32 cellular contexts compared by ENCODE assay signal in the genomic region with DNA sequence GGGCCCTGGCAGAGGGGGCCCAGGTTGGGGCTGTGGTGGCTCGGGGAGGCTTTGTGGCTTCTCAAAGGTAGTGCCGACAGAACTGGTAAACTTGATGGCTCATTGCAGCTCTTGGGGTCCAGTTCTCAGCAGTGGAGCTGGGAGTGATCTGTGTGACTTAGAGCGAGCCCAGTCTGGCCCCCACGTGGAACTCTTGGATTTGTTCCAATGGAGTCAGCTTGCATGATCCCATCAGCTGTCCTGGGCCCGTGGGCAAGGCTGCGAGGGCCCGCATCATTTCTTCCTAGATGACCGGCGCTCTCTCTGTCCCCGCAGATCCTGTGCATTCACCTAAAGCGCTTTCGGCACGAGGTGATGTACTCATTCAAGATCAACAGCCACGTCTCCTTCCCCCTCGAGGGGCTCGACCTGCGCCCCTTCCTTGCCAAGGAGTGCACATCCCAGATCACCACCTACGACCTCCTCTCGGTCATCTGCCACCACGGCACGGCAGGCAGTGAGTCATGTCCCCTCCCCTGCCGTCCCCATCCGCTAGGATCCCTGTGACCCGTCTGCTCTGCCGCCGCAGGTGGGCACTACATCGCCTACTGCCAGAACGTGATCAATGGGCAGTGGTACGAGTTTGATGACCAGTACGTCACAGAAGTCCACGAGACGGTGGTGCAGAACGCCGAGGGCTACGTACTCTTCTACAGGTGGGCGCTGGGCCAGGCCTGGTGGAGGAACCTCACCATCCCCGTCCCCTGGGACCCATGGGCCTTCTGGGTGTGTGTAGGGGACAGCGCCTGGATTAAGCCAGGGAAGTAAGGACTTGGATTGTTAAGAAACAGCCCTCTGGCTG. TPM values are rescaled to one million over a fixed set of nuclear protein-coding genes. Genes with fewer than 3 reads are reported as not detected.
DNase-seq lines count a peak whose midpoint lies in the region; ATAC-seq, FAIRE-seq and TF ChIP-seq lines count a peak whose summit lies in the region.
"Had no signal": no experiment of that assay in that cellular context is flagged by ENCODE, and none has a peak within 500 bp of the region (broad histone marks: within the 10 kb centered on the region; RNA-seq: fewer than 3 reads in every experiment).

No MANE protein-coding gene starts in this region.

- peak overlapping the region; percentile 82 for H4K8ac ChIP-seq in neuronal stem cell (ENCODE audit: low read depth, low read length)

- no peak overlapping the region for H4K91ac ChIP-seq in neuronal stem cell (ENCODE audit: low read depth, low read length, poor library complexity)

- H3K23ac ChIP-seq in neuronal stem cell (ENCODE audit: low read depth, low read length, poor library complexity), result no peak overlapping the region

- H3K27me3 ChIP-seq in CD8-positive, alpha-beta T cell (ENCODE audit: insufficient read depth, low read length), result no peaks in the 10 kb centered on the region
- H3K27me3 ChIP-seq in K562 (ENCODE audit: control insufficient read depth in 2 of 2, insufficient read depth in 2 of 2, low read length in 2 of 2) (no peaks in the 10 kb centered on the region), neuronal stem cell (ENCODE audit: control insufficient read depth in 3 of 3, insufficient read depth in 3 of 3, low read depth in 1 of 3, low read length in 3 of 3) (no peaks in the 10 kb centered on the region)
- H3K27me3 ChIP-seq: adrenal gland, body of pancreas, dorsolateral prefrontal cortex, right atrium auricular region, SJSA1, spleen had no signal

- H3K4me2 ChIP-seq in K562 (ENCODE audit: insufficient read depth, low read length) (no peak overlapping the region), neuronal stem cell (ENCODE audit: insufficient read depth, low read length, poor library complexity, severe bottlenecking) (no peak overlapping the region)
- H3K4me2 ChIP-seq: A549 had no signal

- BruUV-seq in K562 (replicated peaks; lab: Mats Ljungman, UMichigan), result no TSS peak

- in situ Hi-C loops in K562 (cut with MboI), result no loop called here

- H3K79me1 ChIP-seq in neuronal stem cell (ENCODE audit: low read depth, low read length), result peaks cover 2% of the 10 kb centered on the region

- H3K4me1 Mint-ChIP-seq in activated CD4-positive, alpha-beta T cell treated with anti-CD3 and anti-CD28 coated beads, Interleukin-2, amount 10 ng/mL, durations not matched to agents 7 days and 5 days, result peaks cover 46% of the 10 kb centered on the region
- peaks cover 47% of the 10 kb centered on the region for H3K4me1 Mint-ChIP-seq in CD8-positive, alpha-beta T cell (ENCODE audit: low read depth)

- H4K20me1 ChIP-seq in K562 (replicated peaks; ENCODE audit: control insufficient read depth, insufficient read depth, low read length), result no peaks in the 10 kb centered on the region

- H3K36me3 Mint-ChIP-seq in activated CD4-positive, alpha-beta T cell treated with anti-CD3 and anti-CD28 coated beads, Interleukin-2, amount 10 ng/mL, durations not matched to agents 7 days and 5 days (ENCODE audit: low read depth), result peaks cover 62% of the 10 kb centered on the region
- H3K36me3 Mint-ChIP-seq in CD8-positive, alpha-beta T cell, result peaks cover 65% of the 10 kb centered on the region
- H3K36me3 Mint-ChIP-seq: natural killer cell had no signal

- H3K4me3 Mint-ChIP-seq in activated CD4-positive, alpha-beta T cell treated with anti-CD3 and anti-CD28 coated beads, Interleukin-2, amount 10 ng/mL, durations not matched to agents 7 days and 5 days, result no peak overlapping the region
- H3K4me3 Mint-ChIP-seq in CD8-positive, alpha-beta T cell, result no peak overlapping the region

- no peak for TF ChIP-seq CTCF in CD8-positive, alpha-beta T cell (IDR thresholded peaks at IDR 0.05)
- no peak for TF ChIP-seq CTCF in K562 (IDR thresholded peaks at IDR 0.05 in 2 of 3, conservative IDR thresholded peaks at IDR 0.05 in 1 of 3; ENCODE audit: insufficient read depth in 2 of 3, low read depth in 1 of 3, low read length in 3 of 3)

- DNase-seq in activated CD4-positive, alpha-beta T cell treated with anti-CD3 and anti-CD28 coated beads, Interleukin-2, amount 10 ng/mL, durations not matched to agents 7 days and 5 days, result no peak
- no peak for DNase-seq in activated CD4-positive, alpha-beta T cell treated with anti-CD3 and anti-CD28 coated beads for 48 hours
- no peak for DNase-seq in CD8-positive, alpha-beta T cell
- DNase-seq in K562 (ENCODE audit: extremely low read depth in 1 of 4, low spot score in 3 of 4) (no peak), neuronal stem cell (ENCODE audit: low spot score) (no peak), hepatic stellate cell (ENCODE audit: low spot score) (no peak), head of caudate nucleus (no peak), OCI-M1 (lab: John Stamatoyannopoulos, UW) (no peak)
- DNase-seq: adrenal gland, AML-193, body of pancreas, COR-L47, DMS79 treated with DMSO at 0.1 percent for 48 hours, dorsolateral prefrontal cortex, GF-D8, midbrain, natural killer cell, NCI-H1105, NCI-H1930, NCI-H345, RPMI8226, spleen, trophoblast cell had no signal

- H3K36me3 ChIP-seq in CD8-positive, alpha-beta T cell (ENCODE audit: insufficient read depth, low read length), result peaks cover 36% of the 10 kb centered on the region
- H3K36me3 ChIP-seq in K562 (ENCODE audit: control insufficient read depth, insufficient read depth, low read length) (peaks cover 61% of the 10 kb centered on the region), neuronal stem cell (replicated peaks in 1 of 2; ENCODE audit: control insufficient read depth in 2 of 2, insufficient read depth in 2 of 2, low read length in 2 of 2) (peaks cover 12 to 33% of the 10 kb centered on the region in 2 donors)

- H2BK15ac ChIP-seq in neuronal stem cell (ENCODE audit: low read length), result no peak overlapping the region

- H3K9me3 Mint-ChIP-seq in activated CD4-positive, alpha-beta T cell treated with anti-CD3 and anti-CD28 coated beads, Interleukin-2, amount 10 ng/mL, durations not matched to agents 7 days and 5 days, result no peaks in the 10 kb centered on the region
- no peaks in the 10 kb centered on the region for H3K9me3 Mint-ChIP-seq in CD8-positive, alpha-beta T cell
- H3K9me3 Mint-ChIP-seq: activated T-helper 2 cell treated with anti-CD3 and anti-CD28 coated beads, Interferon-gamma antibody, Interleukin-2, Interleukin-4, amounts not matched to agents 10 μg/mL and 5 μg/mL and 100 μg/mL, durations not matched to agents 14 hours and 24 hours and 36 hours; natural killer cell had no signal

- H3K9me3 ChIP-seq in CD8-positive, alpha-beta T cell (ENCODE audit: low read length), result no peaks in the 10 kb centered on the region
- H3K9me3 ChIP-seq in K562 (replicated peaks; ENCODE audit: control insufficient read depth, insufficient read depth, low read depth, low read length) (no peaks in the 10 kb centered on the region), neuronal stem cell (replicated peaks in 1 of 2; ENCODE audit: control insufficient read depth in 2 of 2, insufficient read depth in 1 of 2, low read depth in 1 of 2, low read length in 2 of 2) (peaks cover 0 to 3% of the 10 kb centered on the region in 2 donors)
- H3K9me3 ChIP-seq: A549, adrenal gland, body of pancreas, right atrium auricular region, SJSA1, spleen had no signal

- TF ChIP-seq RAD21 in K562 (CRISPR knock-in tag; conservative IDR thresholded peaks at IDR 0.05 in 1 of 2, IDR thresholded peaks at IDR 0.05 in 1 of 2), result no peak

- ATAC-seq in CD8-positive, alpha-beta T cell, result no peak
- no peak for ATAC-seq in K562
- ATAC-seq: activated CD4-positive, CD25-positive, alpha-beta regulatory T cell treated with anti-CD3 and anti-CD28 coated beads, Interleukin-2, amount 50 U/mL, for 24 hours; body of pancreas; natural killer cell had no signal

- 92% methylated on average over 38 of the region's 38 CpGs for WGBS in K562 (ENCODE audit: insufficient coverage, low coverage, missing lambda C conversion rate)
- no CpG with 5 or more reads among the region's 38 CpGs for WGBS in neuronal stem cell (ENCODE audit: extremely low coverage in 2 of 2, insufficient read length in 2 of 2, insufficient replicate concordance in 1 of 2), 2 donors

- H3K9ac ChIP-seq in K562 (ENCODE audit: insufficient read depth in 1 of 2, low read depth in 2 of 2, low read length in 2 of 2), result peak overlapping the region in 1 of 2 experiments; percentile 53; a peak in 2 of 4 replicates
- H3K9ac ChIP-seq in neuronal stem cell (ENCODE audit: low read depth, low read length, poor library complexity), result no peak overlapping the region
- H3K9ac ChIP-seq: parathyroid adenoma had no signal

- H3K4me3 ChIP-seq in CD8-positive, alpha-beta T cell (ENCODE audit: low read depth, low read length), result no peak overlapping the region
- H3K4me3 ChIP-seq in K562 (no peak overlapping the region), neuronal stem cell (ENCODE audit: low read length in 2 of 2) (no peak overlapping the region)
- H3K4me3 ChIP-seq: A549, adrenal gland, body of pancreas, dorsolateral prefrontal cortex, right atrium auricular region, SJSA1, spleen had no signal

- no peak overlapping the region for H2BK120ac ChIP-seq in neuronal stem cell (ENCODE audit: low read depth, low read length)

- no peak overlapping the region for H3K27ac ChIP-seq in CD8-positive, alpha-beta T cell (ENCODE audit: low read depth, low read length)
- H3K27ac ChIP-seq in K562 (ENCODE audit: extremely low read depth, low read depth, low read length) (no peak overlapping the region), neuronal stem cell (replicated peaks; ENCODE audit: low read length) (no peak overlapping the region)
- H3K27ac ChIP-seq: A549, adrenal gland, body of pancreas, parathyroid adenoma, right atrium auricular region, SJSA1, spleen had no signal

- H2AFZ ChIP-seq in K562 (ENCODE audit: low read depth, low read length) (no peak overlapping the region), neuronal stem cell (ENCODE audit: low read length) (no peak overlapping the region)
- H2AFZ ChIP-seq: parathyroid adenoma had no signal

- H3K18ac ChIP-seq in neuronal stem cell (ENCODE audit: low read length), result peak overlapping the region; percentile 33

- H3K27ac Mint-ChIP-seq in activated CD4-positive, alpha-beta T cell treated with anti-CD3 and anti-CD28 coated beads, Interleukin-2, amount 10 ng/mL, durations not matched to agents 7 days and 5 days, result peak overlapping the region; percentile 57
- H3K27ac Mint-ChIP-seq in CD8-positive, alpha-beta T cell, result peak overlapping the region; percentile 69

- H2AK5ac ChIP-seq in neuronal stem cell (ENCODE audit: low read depth, low read length), result no peak overlapping the region

- no peak overlapping the region for H3K14ac ChIP-seq in neuronal stem cell (ENCODE audit: low read length)

- FAIRE-seq in K562 (lab: Jason Lieb, UNC), result no peak
- FAIRE-seq: A549, H54, keratinocyte, TTC549 had no signal

- intact Hi-C loops in CD8-positive, alpha-beta T cell (cut with DNase I, micrococcal nuclease), result no loop called here
- intact Hi-C loops in K562 (cut with micrococcal nuclease), result no loop called here
- intact Hi-C loops in head of caudate nucleus (cut with DNase I), result loop anchor here (5.0 kb wide), 1 partner anchor 228 kb away; no protein-coding TSS in a partner anchor

- CTCF ChIA-PET in activated CD4-positive, alpha-beta T cell treated with anti-CD3 and anti-CD28 coated beads, Interleukin-2, amount 10 ng/mL, durations not matched to agents 7 days and 5 days (lab: Charles Lee), result interaction anchor here (0.6 to 1.2 kb wide), 5 partner anchors 8 to 159 kb away, joined by 3 to 5 read pairs (median 4); no protein-coding TSS in a partner anchor
- CTCF ChIA-PET in CD8-positive, alpha-beta T cell (lab: Charles Lee), result no interaction called here
- CTCF ChIA-PET in K562 (lab: Yijun Ruan, JAX; ENCODE audit: low intra/inter-chr PET ratio), result no interaction called here

- no peak for TF ChIP-seq POLR2A in K562 (conservative IDR thresholded peaks at IDR 0.05)

- no peak for TF ChIP-seq EP300 in K562 (IDR thresholded peaks at IDR 0.05; ENCODE audit: low read length)

- POLR2A ChIA-PET in activated CD4-positive, alpha-beta T cell treated with anti-CD3 and anti-CD28 coated beads, Interleukin-2, amount 10 ng/mL, durations not matched to agents 7 days and 5 days (lab: Charles Lee), result no interaction called here
- POLR2A ChIA-PET in CD8-positive, alpha-beta T cell (lab: Charles Lee), result no interaction called here
- POLR2A ChIA-PET in K562 (lab: Yijun Ruan, JAX), result interaction anchor here (0.7 to 2.0 kb wide), 3 partner anchors 8 to 36 kb away, joined by 3 to 7 read pairs (median 3); no protein-coding TSS in a partner anchor

- H2BK5ac ChIP-seq in neuronal stem cell (ENCODE audit: low read length), result peak overlapping the region; percentile 24

- H3K9me1 ChIP-seq in K562 (ENCODE audit: control insufficient read depth, insufficient read depth, low read length), result no peaks in the 10 kb centered on the region

- peaks cover 3% of the 10 kb centered on the region for H3K79me2 ChIP-seq in K562 (ENCODE audit: control insufficient read depth, insufficient read depth, low read length)
- H3K79me2 ChIP-seq: parathyroid adenoma had no signal

- H3K27me3 Mint-ChIP-seq in activated CD4-positive, alpha-beta T cell treated with anti-CD3 and anti-CD28 coated beads, Interleukin-2, amount 10 ng/mL, durations not matched to agents 7 days and 5 days, result no peaks in the 10 kb centered on the region
- H3K27me3 Mint-ChIP-seq in CD8-positive, alpha-beta T cell (ENCODE audit: low read depth), result no peaks in the 10 kb centered on the region

- peaks cover 43% of the 10 kb centered on the region for H3K4me1 ChIP-seq in CD8-positive, alpha-beta T cell (ENCODE audit: insufficient read depth, low read length)
- peaks cover 0 to 49% of the 10 kb centered on the region in 2 experiments; a peak in 3 of 5 replicates for H3K4me1 ChIP-seq in K562 (replicated peaks in 1 of 2; ENCODE audit: control insufficient read depth in 2 of 2, insufficient read depth in 2 of 2, low read length in 2 of 2)
- H3K4me1 ChIP-seq in neuronal stem cell (ENCODE audit: control insufficient read depth in 2 of 2, insufficient read depth in 1 of 2, low read depth in 1 of 2, low read length in 2 of 2), result peaks cover 0 to 2% of the 10 kb centered on the region in 2 donors
- H3K4me1 ChIP-seq: A549, adrenal gland, body of pancreas, parathyroid adenoma, SJSA1 had no signal

- H2BK12ac ChIP-seq in neuronal stem cell (ENCODE audit: low read length), result no peak overlapping the region

- H3K4ac ChIP-seq in neuronal stem cell (ENCODE audit: low read length), result no peak overlapping the region

RNA-seq across cellular contexts. Expression of gene USP20, which starts 39.2 kb away (rescaled TPM):
- 100 to 1,000 TPM in 1 of 2 experiments, 10 to 100 TPM in 1; 90.8 to 105 TPM for total RNA-seq in activated CD4-positive, alpha-beta T cell treated with anti-CD3 and anti-CD28 coated beads, Interleukin-2, amount 10 ng/mL, durations not matched to agents 7 days and 5 days
- 10 to 100 TPM; 83.5 to 91.0 TPM for total RNA-seq in CD8-positive, alpha-beta T cell
- total RNA-seq in K562 (2011; cell fraction: chromatin; rRNA removed; ENCODE audit: low replicate concordance), result 152 and 399 TPM in 2 replicates
- 296 and 299 TPM in 2 replicates for total RNA-seq in K562 (2011; cell fraction: nucleolus; rRNA removed)
- 160 and 192 TPM in 2 replicates for total RNA-seq in K562 (2011; cell fraction: nucleoplasm; rRNA removed)
- 77.0 and 115 TPM in 2 replicates for total RNA-seq in K562 (2014; rRNA removed)
- total RNA-seq in K562 (2014; rRNA removed; fragmentation: Illumina TruSeq; extraction: Trizol), result 20.6 and 22.0 TPM in 2 replicates
- total RNA-seq in K562 (2015; rRNA removed; fragmentation: Illumina TruSeq; extraction: Trizol), result 41.3 and 44.8 TPM in 2 replicates
- total RNA-seq in K562 (2021), result 119 and 136 TPM in 2 replicates
- 54.6 and 81.2 TPM in 2 replicates for polyA plus RNA-seq in K562 (2011; rRNA removed)
- 64.8 and 118 TPM in 2 replicates for polyA plus RNA-seq in K562 (2011; cell fraction: cytosol; rRNA removed)
- 369 and 565 TPM in 2 replicates for polyA plus RNA-seq in K562 (2011; cell fraction: nucleus; rRNA removed)
- 82.0 and 122 TPM in 2 replicates for polyA plus RNA-seq in K562 (2012)
- 49.1 and 76.2 TPM in 2 replicates for polyA plus RNA-seq in K562 (2014; fragmentation: Illumina TruSeq; extraction: Trizol)
- 1 to 10 TPM; 1.9 to 3.2 TPM for polyA plus RNA-seq in K562 (2014; fragmentation: Nextera tagmentation; extraction: Ambion mirVana)
- 103 and 104 TPM in 2 replicates for polyA plus RNA-seq in K562 (2014; rRNA removed)
- polyA minus RNA-seq in K562 (2011; rRNA and poly(A)+ RNA removed), result 25.8 and 37.9 TPM in 2 replicates
- polyA minus RNA-seq in K562 (2011; cell fraction: cytosol; rRNA and poly(A)+ RNA removed), result 39.3 and 57.6 TPM in 2 replicates
- polyA minus RNA-seq in K562 (2011; cell fraction: nucleus; rRNA and poly(A)+ RNA removed), result 82.0 and 96.4 TPM in 2 replicates
- 11.8 TPM for polyA plus RNA-seq in neuronal stem cell (2013, experiment 1 of 2)
- polyA plus RNA-seq in neuronal stem cell (2013, experiment 2 of 2), result 10.9 TPM

RNA-seq across cellular contexts. Expression of gene C9orf78, which starts 39.4 kb away (rescaled TPM):
- 10 to 100 TPM; 83.9 to 89.2 TPM for total RNA-seq in activated CD4-positive, alpha-beta T cell treated with anti-CD3 and anti-CD28 coated beads, Interleukin-2, amount 10 ng/mL, durations not matched to agents 7 days and 5 days
- total RNA-seq in CD8-positive, alpha-beta T cell, result 100 to 1,000 TPM; 176 to 190 TPM
- total RNA-seq in K562 (2011; cell fraction: chromatin; rRNA removed; ENCODE audit: low replicate concordance), result 68.6 and 74.7 TPM in 2 replicates
- 46.6 and 51.7 TPM in 2 replicates for total RNA-seq in K562 (2011; cell fraction: nucleolus; rRNA removed)
- 66.1 and 96.3 TPM in 2 replicates for total RNA-seq in K562 (2011; cell fraction: nucleoplasm; rRNA removed)
- total RNA-seq in K562 (2014; rRNA removed) (196 and 199 TPM in 2 replicates), K562 (2014; rRNA removed; fragmentation: Illumina TruSeq; extraction: Trizol) (199 and 240 TPM in 2 replicates), K562 (2015; rRNA removed; fragmentation: Illumina TruSeq; extraction: Trizol) (220 and 223 TPM in 2 replicates), K562 (2021) (89.0 and 94.6 TPM in 2 replicates)
- polyA plus RNA-seq in K562 (2011; rRNA removed) (109 and 202 TPM in 2 replicates), K562 (2014; fragmentation: Illumina TruSeq; extraction: Trizol) (210 and 222 TPM in 2 replicates), K562 (2014; fragmentation: Nextera tagmentation; extraction: Ambion mirVana) (100 to 1,000 TPM; 132 to 266 TPM), K562 (2014; rRNA removed) (228 and 240 TPM in 2 replicates)
- polyA plus RNA-seq in K562 (2011; cell fraction: cytosol; rRNA removed), result 59.0 and 71.4 TPM in 2 replicates
- 17.0 and 17.5 TPM in 2 replicates for polyA plus RNA-seq in K562 (2011; cell fraction: nucleus; rRNA removed)
- polyA plus RNA-seq in K562 (2012), result 93.6 and 169 TPM in 2 replicates
- polyA minus RNA-seq in K562 (2011; rRNA and poly(A)+ RNA removed), result 131 and 142 TPM in 2 replicates
- 32.3 and 42.4 TPM in 2 replicates for polyA minus RNA-seq in K562 (2011; cell fraction: cytosol; rRNA and poly(A)+ RNA removed)
- polyA minus RNA-seq in K562 (2011; cell fraction: nucleus; rRNA and poly(A)+ RNA removed), result 14.0 and 19.8 TPM in 2 replicates
- polyA plus RNA-seq in neuronal stem cell (2013, experiment 1 of 2), result 37.6 TPM
- polyA plus RNA-seq in neuronal stem cell (2013, experiment 2 of 2), result 36.0 TPM

RNA-seq across cellular contexts. Expression of gene TOR1A, which starts 50.5 kb away (rescaled TPM):
- 10 to 100 TPM; 52.0 to 58.5 TPM for total RNA-seq in activated CD4-positive, alpha-beta T cell treated with anti-CD3 and anti-CD28 coated beads, Interleukin-2, amount 10 ng/mL, durations not matched to agents 7 days and 5 days
- total RNA-seq in CD8-positive, alpha-beta T cell, result 10 to 100 TPM; 18.9 to 19.6 TPM
- total RNA-seq in K562 (2011; cell fraction: chromatin; rRNA removed; ENCODE audit: low replicate concordance), result 109 and 165 TPM in 2 replicates
- 107 and 123 TPM in 2 replicates for total RNA-seq in K562 (2011; cell fraction: nucleolus; rRNA removed)
- 121 and 138 TPM in 2 replicates for total RNA-seq in K562 (2011; cell fraction: nucleoplasm; rRNA removed)
- 44.4 and 46.0 TPM in 2 replicates for total RNA-seq in K562 (2014; rRNA removed)
- 39.9 and 45.9 TPM in 2 replicates for total RNA-seq in K562 (2014; rRNA removed; fragmentation: Illumina TruSeq; extraction: Trizol)
- 54.3 and 55.5 TPM in 2 replicates for total RNA-seq in K562 (2015; rRNA removed; fragmentation: Illumina TruSeq; extraction: Trizol)
- 49.5 and 51.3 TPM in 2 replicates for total RNA-seq in K562 (2021)
- polyA plus RNA-seq in K562 (2011; rRNA removed), result 74.8 and 85.8 TPM in 2 replicates
- 67.0 and 76.5 TPM in 2 replicates for polyA plus RNA-seq in K562 (2011; cell fraction: cytosol; rRNA removed)
- polyA plus RNA-seq in K562 (2011; cell fraction: nucleus; rRNA removed), result 41.7 and 44.0 TPM in 2 replicates
- polyA plus RNA-seq in K562 (2012), result 55.0 and 59.0 TPM in 2 replicates
- 68.9 and 74.0 TPM in 2 replicates for polyA plus RNA-seq in K562 (2014; fragmentation: Illumina TruSeq; extraction: Trizol)
- 1 to 10 TPM; 4.5 to 9.9 TPM for polyA plus RNA-seq in K562 (2014; fragmentation: Nextera tagmentation; extraction: Ambion mirVana)
- 67.9 and 74.7 TPM in 2 replicates for polyA plus RNA-seq in K562 (2014; rRNA removed)
- 56.3 and 66.1 TPM in 2 replicates for polyA minus RNA-seq in K562 (2011; rRNA and poly(A)+ RNA removed)
- polyA minus RNA-seq in K562 (2011; cell fraction: cytosol; rRNA and poly(A)+ RNA removed), result 27.0 and 29.2 TPM in 2 replicates
- 23.3 and 34.1 TPM in 2 replicates for polyA minus RNA-seq in K562 (2011; cell fraction: nucleus; rRNA and poly(A)+ RNA removed)
- polyA plus RNA-seq in neuronal stem cell (2013, experiment 1 of 2), result 28.2 TPM
- 27.2 TPM for polyA plus RNA-seq in neuronal stem cell (2013, experiment 2 of 2)
